In genomic region chr6:147542436-147542835, GRCh38 we compare ENCODE assay signal across 2 cellular contexts. TPM values are rescaled to one million over a fixed set of nuclear protein-coding genes. Genes with fewer than 3 reads are reported as not detected.
"Had no signal": no experiment of that assay in that cellular context is flagged by ENCODE, and none has a peak within 500 bp of the region (broad histone marks: within the 10 kb centered on the region; RNA-seq: fewer than 3 reads in every experiment).

No MANE protein-coding gene starts in this region.

RNA-seq across cellular contexts. Expression of gene SAMD5, which starts 33.9 kb away (rescaled TPM):
- total RNA-seq: GM23248 had no signal
- polyA plus RNA-seq: GM23248, IgD-negative memory B cell had no signal
